ENCODE assay signal across 13 cellular contexts in the genomic region with DNA sequence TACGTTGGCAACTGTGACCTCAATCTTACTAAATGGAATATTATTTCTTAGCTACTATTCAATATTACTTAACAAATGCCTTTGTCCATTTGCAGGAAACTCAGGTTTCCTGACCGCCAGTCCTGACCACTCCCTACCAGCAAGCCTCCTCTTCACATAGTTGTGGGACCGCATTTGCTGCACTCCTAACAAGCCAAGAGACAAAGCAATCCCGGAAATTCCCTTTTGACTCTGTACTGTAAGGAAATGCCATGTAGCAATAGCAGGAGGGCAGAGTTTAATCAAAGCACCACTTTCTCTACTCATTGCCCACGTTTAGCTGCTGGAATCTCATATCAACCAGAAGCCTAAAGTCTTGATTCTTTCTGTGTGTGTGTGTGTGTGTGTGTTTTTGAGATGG. TPM values are rescaled to one million over a fixed set of nuclear protein-coding genes. Genes with fewer than 3 reads are reported as not detected.
DNase-seq lines count a peak whose midpoint lies in the region; ATAC-seq, FAIRE-seq and TF ChIP-seq lines count a peak whose summit lies in the region.
"Had no signal": no experiment of that assay in that cellular context is flagged by ENCODE, and none has a peak within 500 bp of the region (broad histone marks: within the 10 kb centered on the region; RNA-seq: fewer than 3 reads in every experiment).

No MANE protein-coding gene starts in this region.

- intact Hi-C loops in left lung (cut with DNase I), result no loop called here
- intact Hi-C loops in CD14-positive monocyte (cut with micrococcal nuclease), result loop anchor here in 1 of 2 donors (5.0 kb wide), 1 partner anchor 332 kb away; no protein-coding TSS in a partner anchor

- no peaks in the 10 kb centered on the region for H3F3A ChIP-seq in MM.1S (ENCODE audit: insufficient read depth, low read length)

- H3K4me3 ChIP-seq in choroid plexus epithelial cell (ENCODE audit: low read depth, low read length), result no peak overlapping the region
- H3K4me3 ChIP-seq in left lung, result no peak overlapping the region
- H3K4me3 ChIP-seq in MM.1S (ENCODE audit: low read length), result no peak overlapping the region

- H3K27ac ChIP-seq in left lung (peak overlapping the region; percentile 68 to 69), MM.1S (ENCODE audit: low read length) (no peak overlapping the region)
- H3K27ac ChIP-seq: neutrophil had no signal

- H2AFZ ChIP-seq in MM.1S (ENCODE audit: low read length), result no peak overlapping the region

- H3K9me3 ChIP-seq in left lung, result no peaks in the 10 kb centered on the region
- no peaks in the 10 kb centered on the region for H3K9me3 ChIP-seq in MM.1S (replicated peaks; ENCODE audit: insufficient read depth, low read length)
- H3K9me3 ChIP-seq: neutrophil had no signal

- no peak overlapping the region for H3K4me3 Mint-ChIP-seq in CD14-positive monocyte
- H3K4me3 Mint-ChIP-seq: stimulated activated effector memory CD8-positive, alpha-beta T cell treated with anti-CD3 and anti-CD28 coated beads, Interleukin-12 subunit alpha, Interleukin-12 subunit beta, amount 100 ng/mL, for 72 hours had no signal

- no peaks in the 10 kb centered on the region for H4K20me1 ChIP-seq in MM.1S (ENCODE audit: insufficient read depth, low read length)

- H3K27me3 Mint-ChIP-seq in CD14-positive monocyte (ENCODE audit: low read depth in 3 of 3), result peaks cover 0 to 4% (median 0%) of the 10 kb centered on the region in 3 donors

- FAIRE-seq in HTR-8/SVneo (lab: Jason Lieb, UNC), result no peak

- no peak overlapping the region for H3K4me2 ChIP-seq in MM.1S (ENCODE audit: low read depth, low read length)

- H3K36me3 ChIP-seq in left lung (no peaks in the 10 kb centered on the region), MM.1S (replicated peaks; ENCODE audit: insufficient read depth, low read length) (no peaks in the 10 kb centered on the region)
- H3K36me3 ChIP-seq: neutrophil had no signal

- no peaks in the 10 kb centered on the region for H3K36me3 Mint-ChIP-seq in CD14-positive monocyte
- H3K36me3 Mint-ChIP-seq: stimulated activated effector memory CD8-positive, alpha-beta T cell treated with anti-CD3 and anti-CD28 coated beads, Interleukin-12 subunit alpha, Interleukin-12 subunit beta, amount 100 ng/mL, for 72 hours had no signal

- H3K27ac Mint-ChIP-seq in CD14-positive monocyte, result no peak overlapping the region
- H3K27ac Mint-ChIP-seq: stimulated activated effector memory CD8-positive, alpha-beta T cell treated with anti-CD3 and anti-CD28 coated beads, Interleukin-12 subunit alpha, Interleukin-12 subunit beta, amount 100 ng/mL, for 72 hours had no signal

- no peaks in the 10 kb centered on the region for H3K79me2 ChIP-seq in MM.1S (ENCODE audit: low read length)

- H3K27me3 ChIP-seq in left lung, result no peaks in the 10 kb centered on the region
- H3K27me3 ChIP-seq in MM.1S (replicated peaks; ENCODE audit: insufficient read depth, low read length), result no peaks in the 10 kb centered on the region
- H3K27me3 ChIP-seq: neutrophil had no signal

- H3K9me3 Mint-ChIP-seq in CD14-positive monocyte, result no peaks in the 10 kb centered on the region
- H3K9me3 Mint-ChIP-seq: stimulated activated effector memory CD8-positive, alpha-beta T cell treated with anti-CD3 and anti-CD28 coated beads, Interleukin-12 subunit alpha, Interleukin-12 subunit beta, amount 100 ng/mL, for 72 hours had no signal

- H3K9me2 ChIP-seq in MM.1S (replicated peaks; ENCODE audit: insufficient read depth, low read length), result no peaks in the 10 kb centered on the region

- DNase-seq in A172 (ENCODE audit: low spot score), result peak; percentile 92
- DNase-seq in HTR-8/SVneo (ENCODE audit: insufficient read length, low spot score), result peak; percentile 50
- DNase-seq in choroid plexus epithelial cell (ENCODE audit: low read depth), result peak; percentile 94
- DNase-seq in left lung, result peak in 1 of 2 donors; percentile 69
- no peak for DNase-seq in CD14-positive monocyte (ENCODE audit: low spot score)
- no peak for DNase-seq in MM.1S
- DNase-seq in NCI-H2196 (lab: John Stamatoyannopoulos, UW; ENCODE audit: unreplicated experiment), result no peak
- DNase-seq: activated T-cell treated with anti-CD3 and anti-CD28 coated beads, Interleukin-2, amount 50 U/mL, for 1 hour; erythroblast had no signal

- TF ChIP-seq CTCF in choroid plexus epithelial cell (conservative IDR thresholded peaks at IDR 0.05; ENCODE audit: low read depth, low read length) (no peak), left lung (IDR thresholded peaks at IDR 0.05) (no peak), CD14-positive monocyte (IDR thresholded peaks at IDR 0.05) (no peak), MM.1S (IDR thresholded peaks at IDR 0.05; ENCODE audit: low read length) (no peak)

- peaks cover 3% of the 10 kb centered on the region for H3K4me1 Mint-ChIP-seq in CD14-positive monocyte

- ATAC-seq in left lung (peak; percentile 84), HG03175 (IDR thresholded peaks at IDR 0.05; ENCODE audit: unreplicated experiment) (no peak)
- ATAC-seq: stimulated activated effector memory CD8-positive, alpha-beta T cell treated with anti-CD3 and anti-CD28 coated beads, Interleukin-12 subunit alpha, Interleukin-12 subunit beta, amount 100 ng/mL, for 72 hours had no signal

- H3K4me1 ChIP-seq in left lung, result peaks cover 7 to 30% of the 10 kb centered on the region in 2 donors
- H3K4me1 ChIP-seq in MM.1S (ENCODE audit: low read length), result peaks cover 5% of the 10 kb centered on the region; the same call in 1 of the 2 replicates

- H3K9ac ChIP-seq in MM.1S (ENCODE audit: low read length), result no peak overlapping the region

RNA-seq across cellular contexts. Expression of a gene that starts 28.1 kb away (rescaled TPM):
- total RNA-seq in A172 (2014; rRNA removed; shearing (Covaris generic)), result 121 and 140 TPM in 2 replicates
- 10 to 100 TPM; 26.5 to 36.2 TPM for total RNA-seq in left lung
- 10 to 100 TPM; 19.3 to 19.7 TPM for polyA plus RNA-seq in CD14-positive monocyte

RNA-seq across cellular contexts. Expression of a gene that starts 28.3 kb away (rescaled TPM):
- total RNA-seq in A172 (2014; rRNA removed; shearing (Covaris generic)), result not detected in 2 replicates
- total RNA-seq in left lung, result not detected
- not detected for polyA plus RNA-seq in CD14-positive monocyte
- polyA plus RNA-seq: BJ had no signal

Comparison
In these comparisons a context has a peak if more than half of its experiments do, and no peak if none do; other contexts are left out.
1. DNase-seq: peak in A172 (single experiment), HTR-8/SVneo (single experiment) and choroid plexus epithelial cell (single experiment); none in CD14-positive monocyte (single experiment), MM.1S (single experiment) and NCI-H2196 (single experiment).